Comparison of ENCODE assay signal across 9 cellular contexts in genomic region chr2:29295843-29296242, GRCh38.
DNase-seq lines count a peak whose midpoint lies in the region; ATAC-seq and TF ChIP-seq lines count a peak whose summit lies in the region.
"Had no signal": no experiment of that assay in that cellular context is flagged by ENCODE, and none has a peak within 500 bp of the region (broad histone marks: within the 10 kb centered on the region; RNA-seq: fewer than 3 reads in every experiment).

No MANE protein-coding gene starts in this region.

- H3K4me3 ChIP-seq in DND-41 (ENCODE audit: low read depth in 1 of 2, low read length in 2 of 2) (no peak overlapping the region), Karpas-422 (ENCODE audit: low read length) (no peak overlapping the region), adipocyte (ENCODE audit: low read length) (no peak overlapping the region)

- ATAC-seq in DND-41 (ENCODE audit: insufficient read depth, low read depth): no peak
- ATAC-seq in GM21825 (IDR thresholded peaks at IDR 0.05; ENCODE audit: unreplicated experiment): no peak
- no peak for ATAC-seq in HG03571 (IDR thresholded peaks at IDR 0.05; ENCODE audit: unreplicated experiment)

- H2AFZ ChIP-seq in DND-41 (ENCODE audit: low read depth, low read length) (no peak overlapping the region), Karpas-422 (ENCODE audit: low read length) (no peak overlapping the region)

- H3K27ac ChIP-seq in DND-41 (ENCODE audit: low read length) (no peak overlapping the region), Karpas-422 (ENCODE audit: low read length) (no peak overlapping the region)

- H3K36me3 ChIP-seq in DND-41 (ENCODE audit: insufficient read depth, low read length) (no peaks in the 10 kb centered on the region), Karpas-422 (ENCODE audit: insufficient read depth, low read length) (no peaks in the 10 kb centered on the region), adipocyte (ENCODE audit: control insufficient read depth, insufficient read depth, low read length, severe bottlenecking) (no peaks in the 10 kb centered on the region)

- no peaks in the 10 kb centered on the region for H3K4me1 ChIP-seq in DND-41 (ENCODE audit: insufficient read depth, low read length)
- H3K4me1 ChIP-seq in Karpas-422 (ENCODE audit: low read length): no peaks in the 10 kb centered on the region
- H3K4me1 ChIP-seq in adipocyte (ENCODE audit: control insufficient read depth, insufficient read depth, low read length): no peaks in the 10 kb centered on the region

- TF ChIP-seq CTCF in DND-41 (IDR thresholded peaks at IDR 0.05; ENCODE audit: borderline replicate concordance, extremely low read depth, low read length, poor library complexity, severe bottlenecking): peak; percentile 30

- H3K9me3 ChIP-seq in DND-41 (ENCODE audit: insufficient read depth, low read length, severe bottlenecking) (no peaks in the 10 kb centered on the region), Karpas-422 (ENCODE audit: low read length) (no peaks in the 10 kb centered on the region), adipocyte (ENCODE audit: control insufficient read depth, low read length) (no peaks in the 10 kb centered on the region)

- no peaks in the 10 kb centered on the region for H4K20me1 ChIP-seq in DND-41 (ENCODE audit: insufficient read depth, low read length)
- no peaks in the 10 kb centered on the region for H4K20me1 ChIP-seq in Karpas-422 (ENCODE audit: insufficient read depth, low read depth, low read length)

- H3K27me3 ChIP-seq in DND-41 (ENCODE audit: insufficient read depth, low read length, poor library complexity) (peaks cover 2% of the 10 kb centered on the region), Karpas-422 (ENCODE audit: low read length) (no peaks in the 10 kb centered on the region), adipocyte (replicated peaks; ENCODE audit: control insufficient read depth, insufficient read depth, low read length) (peaks cover 11% of the 10 kb centered on the region)

- DNase-seq in DND-41: peak; percentile 6
- DNase-seq in Karpas-422: peak; percentile 70
- DNase-seq in adipocyte (ENCODE audit: low read depth): peak; percentile 52
- DNase-seq in mucosa of gallbladder (ENCODE audit: low spot score): peak; percentile 14
- DNase-seq in NCI-H2107 (lab: John Stamatoyannopoulos, UW): no peak
- no peak for DNase-seq in activated gamma-delta T cell (lab: John Stamatoyannopoulos, UW)
- DNase-seq: effector CD4-positive, alpha-beta T cell had no signal

- no peaks in the 10 kb centered on the region for H3K79me2 ChIP-seq in DND-41 (ENCODE audit: insufficient read depth, low read length)
- no peaks in the 10 kb centered on the region for H3K79me2 ChIP-seq in Karpas-422 (ENCODE audit: low read length)

- H3K9me2 ChIP-seq in Karpas-422 (replicated peaks; ENCODE audit: insufficient read depth, low read length): no peaks in the 10 kb centered on the region

- H3K4me2 ChIP-seq in DND-41 (ENCODE audit: insufficient read depth, low read length) (no peak overlapping the region), Karpas-422 (ENCODE audit: low read depth, low read length, poor library complexity, severe bottlenecking) (no peak overlapping the region)

- no peak overlapping the region for H3K9ac ChIP-seq in DND-41 (ENCODE audit: low read depth, low read length)
- H3K9ac ChIP-seq in Karpas-422 (ENCODE audit: low read length): no peak overlapping the region
- H3K9ac ChIP-seq in adipocyte (ENCODE audit: low read length): no peak overlapping the region

Comparison
In these comparisons a context has a peak if more than half of its experiments do, and no peak if none do; other contexts are left out.
1. DNase-seq: peak in DND-41 (single experiment), Karpas-422 (single experiment), adipocyte (single experiment) and mucosa of gallbladder (single experiment); none in NCI-H2107 (single experiment) and activated gamma-delta T cell (single experiment).